2 cellular contexts compared by ENCODE assay signal in genomic region chr16:87836844-87837581, GRCh38.
TF ChIP-seq lines count a peak whose summit lies in the region.

No MANE protein-coding gene starts in this region.

TF ChIP-seq in endothelial cell of umbilical vein, 7 proteins besides CTCF, POLR2A, EP300 and RAD21 (continued from another document):
- TF ChIP-seq FOS (IDR thresholded peaks at IDR 0.05; ENCODE audit: borderline replicate concordance, insufficient read depth, low read length) (no peak), POLR2AphosphoS5 (IDR thresholded peaks at IDR 0.05; ENCODE audit: insufficient read depth, low read depth, low read length) (peak; percentile 69)

TF ChIP-seq in liver, 16 proteins besides CTCF, POLR2A, EP300 and RAD21 (continued from another document):
- peak; percentile 41 for TF ChIP-seq SP1 (IDR thresholded peaks at IDR 0.05)
- TF ChIP-seq REST (IDR thresholded peaks at IDR 0.05) = no peak
